Comparison of ENCODE assay signal across 2 cellular contexts in genomic region chr1:183079697-183080096, GRCh38.
TF ChIP-seq lines count a peak whose summit lies in the region.

No MANE protein-coding gene starts in this region.

TF ChIP-seq in HEK293, 187 proteins besides CTCF, POLR2A, EP300 and RAD21 (continued from another document):
- no peak for TF ChIP-seq SCRT2 (tag by site-specific recombination; IDR thresholded peaks at IDR 0.05)
- TF ChIP-seq ZNF366 (tag by site-specific recombination; conservative IDR thresholded peaks at IDR 0.05): peak; percentile 26; the same call in 1 of the 2 replicates
- peak; percentile 88 for TF ChIP-seq PRDM6 (tag by site-specific recombination; IDR thresholded peaks at IDR 0.05)
- TF ChIP-seq REPIN1 (tag by site-specific recombination; IDR thresholded peaks at IDR 0.05; ENCODE audit: low read depth): no peak
- TF ChIP-seq KLF1 (tag by site-specific recombination; IDR thresholded peaks at IDR 0.05): peak; percentile 95
- TF ChIP-seq MZF1 (tag by site-specific recombination; IDR thresholded peaks at IDR 0.05; ENCODE audit: borderline replicate concordance): no peak
- TF ChIP-seq GLIS2 (tag by site-specific recombination; IDR thresholded peaks at IDR 0.05): no peak
- TF ChIP-seq, protein P1, sequence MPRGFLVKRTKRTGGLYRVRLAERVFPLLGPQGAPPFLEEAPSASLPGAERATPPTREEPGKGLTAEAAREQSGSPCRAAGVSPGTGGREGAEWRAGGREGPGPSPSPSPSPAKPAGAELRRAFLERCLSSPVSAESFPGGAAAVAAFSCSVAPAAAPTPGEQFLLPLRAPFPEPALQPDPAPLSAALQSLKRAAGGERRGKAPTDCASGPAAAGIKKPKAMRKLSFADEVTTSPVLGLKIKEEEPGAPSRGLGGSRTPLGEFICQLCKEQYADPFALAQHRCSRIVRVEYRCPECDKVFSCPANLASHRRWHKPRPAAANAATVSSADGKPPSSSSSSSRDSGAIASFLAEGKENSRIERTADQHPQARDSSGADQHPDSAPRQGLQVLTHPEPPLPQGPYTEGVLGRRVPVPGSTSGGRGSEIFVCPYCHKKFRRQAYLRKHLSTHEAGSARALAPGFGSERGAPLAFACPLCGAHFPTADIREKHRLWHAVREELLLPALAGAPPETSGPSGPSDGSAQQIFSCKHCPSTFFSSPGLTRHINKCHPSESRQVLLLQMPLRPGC (tag by site-specific recombination; IDR thresholded peaks at IDR 0.05): peak; percentile 16; the same call in 1 of the 2 replicates
- peak; percentile 39 for TF ChIP-seq ZEB2 (tag by site-specific recombination; IDR thresholded peaks at IDR 0.05)
- no peak for TF ChIP-seq IKZF3 (tag by site-specific recombination; IDR thresholded peaks at IDR 0.05)
- no peak for TF ChIP-seq ZNF791 (tag by site-specific recombination; IDR thresholded peaks at IDR 0.05)
- TF ChIP-seq KLF9 (tag by site-specific recombination; IDR thresholded peaks at IDR 0.05; ENCODE audit: low read depth): peak; percentile 46; the same call in 1 of the 2 replicates
- TF ChIP-seq KLF8 (tag by site-specific recombination; IDR thresholded peaks at IDR 0.05): 0 out of 2 replicates have a peak, but pooled peaks have one; percentile 15
- no peak for TF ChIP-seq ZNF692 (tag by site-specific recombination; IDR thresholded peaks at IDR 0.05)
- TF ChIP-seq ZNF10 (tag by site-specific recombination; IDR thresholded peaks at IDR 0.05): peak; percentile 53; the same call in 1 of the 2 replicates
- TF ChIP-seq, protein P2, sequence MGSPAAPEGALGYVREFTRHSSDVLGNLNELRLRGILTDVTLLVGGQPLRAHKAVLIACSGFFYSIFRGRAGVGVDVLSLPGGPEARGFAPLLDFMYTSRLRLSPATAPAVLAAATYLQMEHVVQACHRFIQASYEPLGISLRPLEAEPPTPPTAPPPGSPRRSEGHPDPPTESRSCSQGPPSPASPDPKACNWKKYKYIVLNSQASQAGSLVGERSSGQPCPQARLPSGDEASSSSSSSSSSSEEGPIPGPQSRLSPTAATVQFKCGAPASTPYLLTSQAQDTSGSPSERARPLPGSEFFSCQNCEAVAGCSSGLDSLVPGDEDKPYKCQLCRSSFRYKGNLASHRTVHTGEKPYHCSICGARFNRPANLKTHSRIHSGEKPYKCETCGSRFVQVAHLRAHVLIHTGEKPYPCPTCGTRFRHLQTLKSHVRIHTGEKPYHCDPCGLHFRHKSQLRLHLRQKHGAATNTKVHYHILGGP (tag by site-specific recombination; IDR thresholded peaks at IDR 0.05): peak; percentile 67
- peak; percentile 42; the same call in 1 of the 2 replicates for TF ChIP-seq ZNF629 (tag by site-specific recombination; IDR thresholded peaks at IDR 0.05)
- TF ChIP-seq ZNF174 (tag by site-specific recombination; IDR thresholded peaks at IDR 0.05): no peak
- TF ChIP-seq, protein P3, sequence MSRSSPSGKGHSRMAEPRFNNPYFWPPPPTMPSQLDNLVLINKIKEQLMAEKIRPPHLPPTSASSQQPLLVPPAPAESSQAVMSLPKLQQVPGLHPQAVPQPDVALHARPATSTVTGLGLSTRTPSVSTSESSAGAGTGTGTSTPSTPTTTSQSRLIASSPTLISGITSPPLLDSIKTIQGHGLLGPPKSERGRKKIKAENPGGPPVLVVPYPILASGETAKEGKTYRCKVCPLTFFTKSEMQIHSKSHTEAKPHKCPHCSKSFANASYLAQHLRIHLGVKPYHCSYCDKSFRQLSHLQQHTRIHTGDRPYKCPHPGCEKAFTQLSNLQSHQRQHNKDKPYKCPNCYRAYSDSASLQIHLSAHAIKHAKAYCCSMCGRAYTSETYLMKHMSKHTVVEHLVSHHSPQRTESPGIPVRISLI (tag by site-specific recombination; IDR thresholded peaks at IDR 0.05): 0 out of 2 replicates have a peak, but pooled peaks have one; percentile 43
- no peak for TF ChIP-seq ZNF792 (tag by site-specific recombination; IDR thresholded peaks at IDR 0.05)
- no peak for TF ChIP-seq ZFP41 (tag by site-specific recombination; IDR thresholded peaks at IDR 0.05; ENCODE audit: borderline replicate concordance)

TF ChIP-seq in HepG2, 621 proteins besides CTCF, POLR2A, EP300 and RAD21 (continued from another document):
- TF ChIP-seq ZNF513 (CRISPR knock-in tag; conservative IDR thresholded peaks at IDR 0.05) (no peak), ZNF652 (CRISPR knock-in tag; IDR thresholded peaks at IDR 0.05; ENCODE audit: borderline replicate concordance, low read depth) (no peak), ZNF446 (CRISPR knock-in tag; IDR thresholded peaks at IDR 0.05) (no peak), ZFAT (CRISPR knock-in tag; conservative IDR thresholded peaks at IDR 0.05) (no peak), ZNF780A (CRISPR knock-in tag; IDR thresholded peaks at IDR 0.05) (no peak), ZNF207 (IDR thresholded peaks at IDR 0.05; ENCODE audit: borderline replicate concordance) (no peak), ETV6 (CRISPR knock-in tag; conservative IDR thresholded peaks at IDR 0.05) (no peak), ZNF530 (CRISPR knock-in tag; IDR thresholded peaks at IDR 0.05; ENCODE audit: low read depth) (no peak), SPEN (CRISPR knock-in tag; IDR thresholded peaks at IDR 0.05; ENCODE audit: low read depth) (no peak), SP1 (IDR thresholded peaks at IDR 0.05) (no peak), SP1 (CRISPR knock-in tag; IDR thresholded peaks at IDR 0.05) (no peak), GTF2F1 (IDR thresholded peaks at IDR 0.05; ENCODE audit: low read length) (no peak), EZH2 (conservative IDR thresholded peaks at IDR 0.05; ENCODE audit: low read depth, low read length) (no peak)
- TF ChIP-seq, protein P4, sequence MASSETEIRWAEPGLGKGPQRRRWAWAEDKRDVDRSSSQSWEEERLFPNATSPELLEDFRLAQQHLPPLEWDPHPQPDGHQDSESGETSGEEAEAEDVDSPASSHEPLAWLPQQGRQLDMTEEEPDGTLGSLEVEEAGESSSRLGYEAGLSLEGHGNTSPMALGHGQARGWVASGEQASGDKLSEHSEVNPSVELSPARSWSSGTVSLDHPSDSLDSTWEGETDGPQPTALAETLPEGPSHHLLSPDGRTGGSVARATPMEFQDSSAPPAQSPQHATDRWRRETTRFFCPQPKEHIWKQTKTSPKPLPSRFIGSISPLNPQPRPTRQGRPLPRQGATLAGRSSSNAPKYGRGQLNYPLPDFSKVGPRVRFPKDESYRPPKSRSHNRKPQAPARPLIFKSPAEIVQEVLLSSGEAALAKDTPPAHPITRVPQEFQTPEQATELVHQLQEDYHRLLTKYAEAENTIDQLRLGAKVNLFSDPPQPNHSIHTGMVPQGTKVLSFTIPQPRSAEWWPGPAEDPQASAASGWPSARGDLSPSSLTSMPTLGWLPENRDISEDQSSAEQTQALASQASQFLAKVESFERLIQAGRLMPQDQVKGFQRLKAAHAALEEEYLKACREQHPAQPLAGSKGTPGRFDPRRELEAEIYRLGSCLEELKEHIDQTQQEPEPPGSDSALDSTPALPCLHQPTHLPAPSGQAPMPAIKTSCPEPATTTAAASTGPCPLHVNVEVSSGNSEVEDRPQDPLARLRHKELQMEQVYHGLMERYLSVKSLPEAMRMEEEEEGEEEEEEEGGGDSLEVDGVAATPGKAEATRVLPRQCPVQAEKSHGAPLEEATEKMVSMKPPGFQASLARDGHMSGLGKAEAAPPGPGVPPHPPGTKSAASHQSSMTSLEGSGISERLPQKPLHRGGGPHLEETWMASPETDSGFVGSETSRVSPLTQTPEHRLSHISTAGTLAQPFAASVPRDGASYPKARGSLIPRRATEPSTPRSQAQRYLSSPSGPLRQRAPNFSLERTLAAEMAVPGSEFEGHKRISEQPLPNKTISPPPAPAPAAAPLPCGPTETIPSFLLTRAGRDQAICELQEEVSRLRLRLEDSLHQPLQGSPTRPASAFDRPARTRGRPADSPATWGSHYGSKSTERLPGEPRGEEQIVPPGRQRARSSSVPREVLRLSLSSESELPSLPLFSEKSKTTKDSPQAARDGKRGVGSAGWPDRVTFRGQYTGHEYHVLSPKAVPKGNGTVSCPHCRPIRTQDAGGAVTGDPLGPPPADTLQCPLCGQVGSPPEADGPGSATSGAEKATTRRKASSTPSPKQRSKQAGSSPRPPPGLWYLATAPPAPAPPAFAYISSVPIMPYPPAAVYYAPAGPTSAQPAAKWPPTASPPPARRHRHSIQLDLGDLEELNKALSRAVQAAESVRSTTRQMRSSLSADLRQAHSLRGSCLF (CRISPR knock-in tag; IDR thresholded peaks at IDR 0.05; ENCODE audit: borderline replicate concordance): no peak
- TF ChIP-seq, protein P5, sequence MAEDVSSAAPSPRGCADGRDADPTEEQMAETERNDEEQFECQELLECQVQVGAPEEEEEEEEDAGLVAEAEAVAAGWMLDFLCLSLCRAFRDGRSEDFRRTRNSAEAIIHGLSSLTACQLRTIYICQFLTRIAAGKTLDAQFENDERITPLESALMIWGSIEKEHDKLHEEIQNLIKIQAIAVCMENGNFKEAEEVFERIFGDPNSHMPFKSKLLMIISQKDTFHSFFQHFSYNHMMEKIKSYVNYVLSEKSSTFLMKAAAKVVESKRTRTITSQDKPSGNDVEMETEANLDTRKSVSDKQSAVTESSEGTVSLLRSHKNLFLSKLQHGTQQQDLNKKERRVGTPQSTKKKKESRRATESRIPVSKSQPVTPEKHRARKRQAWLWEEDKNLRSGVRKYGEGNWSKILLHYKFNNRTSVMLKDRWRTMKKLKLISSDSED (CRISPR knock-in tag; IDR thresholded peaks at IDR 0.05): no peak
- TF ChIP-seq, protein P6, sequence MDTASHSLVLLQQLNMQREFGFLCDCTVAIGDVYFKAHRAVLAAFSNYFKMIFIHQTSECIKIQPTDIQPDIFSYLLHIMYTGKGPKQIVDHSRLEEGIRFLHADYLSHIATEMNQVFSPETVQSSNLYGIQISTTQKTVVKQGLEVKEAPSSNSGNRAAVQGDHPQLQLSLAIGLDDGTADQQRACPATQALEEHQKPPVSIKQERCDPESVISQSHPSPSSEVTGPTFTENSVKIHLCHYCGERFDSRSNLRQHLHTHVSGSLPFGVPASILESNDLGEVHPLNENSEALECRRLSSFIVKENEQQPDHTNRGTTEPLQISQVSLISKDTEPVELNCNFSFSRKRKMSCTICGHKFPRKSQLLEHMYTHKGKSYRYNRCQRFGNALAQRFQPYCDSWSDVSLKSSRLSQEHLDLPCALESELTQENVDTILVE (CRISPR knock-in tag; IDR thresholded peaks at IDR 0.05): no peak
